In genomic region chr15:82445420-82445819, GRCh38 we compare ENCODE assay signal across 7 cellular contexts. TPM values are rescaled to one million over a fixed set of nuclear protein-coding genes. Genes with fewer than 3 reads are reported as not detected.
DNase-seq lines count a peak whose midpoint lies in the region; ATAC-seq and TF ChIP-seq lines count a peak whose summit lies in the region.
"Not testable (repeated sequence)": the region's sequence is repeated elsewhere in the genome, so short reads cannot be mapped to it uniquely, and the experiment has no call there.

No MANE protein-coding gene starts in this region.

- intact Hi-C loops in heart right ventricle (cut with DNase I) = not testable (repeated sequence)

- H3K36me3 ChIP-seq in heart right ventricle = not testable (repeated sequence)

- not testable (repeated sequence) for ATAC-seq in T-helper 17 cell; activated T-cell treated with anti-CD3 and anti-CD28 coated beads, Interleukin-2, amount 50 U/mL, for 4 hours; heart right ventricle

- peak overlapping the region in 8 of 10 donors; percentile 39 to 87 (median 77) for H3K27ac ChIP-seq in heart right ventricle

- H3K27ac Mint-ChIP-seq in T-helper 17 cell; chondrocyte (ENCODE audit: unreplicated experiment); neural crest cell (ENCODE audit: unreplicated experiment): not testable (repeated sequence)

- H3K4me1 ChIP-seq in heart right ventricle = not testable (repeated sequence)

- not testable (repeated sequence) for H3K4me1 Mint-ChIP-seq in T-helper 17 cell; activated T-cell treated with anti-CD3 and anti-CD28 coated beads, Interleukin-2, amount 50 U/mL, for 4 hours (ENCODE audit: low read depth); chondrocyte (ENCODE audit: low read depth); neural crest cell

- not testable (repeated sequence) for H3K27me3 Mint-ChIP-seq in T-helper 17 cell; activated T-cell treated with anti-CD3 and anti-CD28 coated beads, Interleukin-2, amount 50 U/mL, for 4 hours (ENCODE audit: low read depth); chondrocyte (ENCODE audit: low read depth); neural crest cell (ENCODE audit: low read depth)

- 0 to 3% methylated on average over 10 to 28 of the region's 32 CpGs for WGBS in heart right ventricle, 2 donors

- peak overlapping the region in 9 of 10 donors; percentile 34 to 61 (median 50) for H3K4me3 ChIP-seq in heart right ventricle

- not testable (repeated sequence) for H3K9me3 ChIP-seq in T-helper 17 cell (ENCODE audit: control insufficient read depth, low read length, poor library complexity, severe bottlenecking); heart right ventricle

- TF ChIP-seq CTCF in GM12872 (IDR thresholded peaks at IDR 0.05; ENCODE audit: insufficient read depth, low read depth, low read length) = 0 out of 3 replicates have a peak, but pooled peaks have one; percentile 15
- TF ChIP-seq CTCF in chondrocyte (IDR thresholded peaks at IDR 0.05) = peak; percentile 48
- peak in 4 of 9 donors; percentile 24 to 41 (median 36) for TF ChIP-seq CTCF in heart right ventricle (IDR thresholded peaks at IDR 0.05)
- not testable (repeated sequence) for TF ChIP-seq CTCF in neural crest cell (conservative IDR thresholded peaks at IDR 0.05)

- H3K4me3 Mint-ChIP-seq in T-helper 17 cell; chondrocyte (ENCODE audit: unreplicated experiment); neural crest cell: not testable (repeated sequence)
- peak overlapping the region; percentile 38 for H3K4me3 Mint-ChIP-seq in activated T-cell treated with anti-CD3 and anti-CD28 coated beads, Interleukin-2, amount 50 U/mL, for 4 hours

- DNase-seq in T-helper 17 cell = peak; percentile 7 to 16 (median 10)
- peak; percentile 25 for DNase-seq in activated T-cell treated with anti-CD3 and anti-CD28 coated beads, Interleukin-2, amount 50 U/mL, for 4 hours
- DNase-seq in chondrocyte (ENCODE audit: low spot score) = peak; percentile 47
- peak; percentile 20 to 46 for DNase-seq in heart right ventricle
- DNase-seq in neural crest cell (ENCODE audit: low read depth, low spot score) = peak; percentile 22
- DNase-seq in stimulated activated CD4-positive, alpha-beta T cell treated with anti-CD3 and anti-CD28 coated beads, Interleukin-2, amount 100 ng/mL, for 24 hours = peak; percentile 22 to 35

- H3K27me3 ChIP-seq in heart right ventricle = not testable (repeated sequence)

- H3K36me3 Mint-ChIP-seq in T-helper 17 cell (ENCODE audit: low read depth); activated T-cell treated with anti-CD3 and anti-CD28 coated beads, Interleukin-2, amount 50 U/mL, for 4 hours (ENCODE audit: insufficient read depth); chondrocyte (ENCODE audit: low read depth); neural crest cell (ENCODE audit: low read depth): not testable (repeated sequence)

- H3K9me3 Mint-ChIP-seq in activated T-cell treated with anti-CD3 and anti-CD28 coated beads, Interleukin-2, amount 50 U/mL, for 4 hours; chondrocyte (ENCODE audit: low read depth); neural crest cell: not testable (repeated sequence)

RNA-seq across cellular contexts. Expression of gene GOLGA6L9, which starts 15.8 kb away (rescaled TPM):
- 1 to 10 TPM; 3.0 to 3.3 TPM for total RNA-seq in T-helper 17 cell
- 1 to 10 TPM; 1.0 to 1.6 (median 1.1) TPM for total RNA-seq in activated T-cell treated with anti-CD3 and anti-CD28 coated beads, Interleukin-2, amount 50 U/mL, for 4 hours
- total RNA-seq in chondrocyte = 2.4 to 4.2 TPM (median 2.9 TPM) in 3 replicates
- 1 to 10 TPM in 6 of 10 donors, under 1 TPM in 4; 0.66 to 1.6 (median 1.1) TPM for total RNA-seq in heart right ventricle
- polyA plus RNA-seq in heart right ventricle = 10 to 100 TPM in 1 of 2 donors, 1 to 10 TPM in 1; 1.4 to 33.6 TPM
- 6.4 and 6.6 TPM in 2 replicates for total RNA-seq in neural crest cell
